In the genomic region with DNA sequence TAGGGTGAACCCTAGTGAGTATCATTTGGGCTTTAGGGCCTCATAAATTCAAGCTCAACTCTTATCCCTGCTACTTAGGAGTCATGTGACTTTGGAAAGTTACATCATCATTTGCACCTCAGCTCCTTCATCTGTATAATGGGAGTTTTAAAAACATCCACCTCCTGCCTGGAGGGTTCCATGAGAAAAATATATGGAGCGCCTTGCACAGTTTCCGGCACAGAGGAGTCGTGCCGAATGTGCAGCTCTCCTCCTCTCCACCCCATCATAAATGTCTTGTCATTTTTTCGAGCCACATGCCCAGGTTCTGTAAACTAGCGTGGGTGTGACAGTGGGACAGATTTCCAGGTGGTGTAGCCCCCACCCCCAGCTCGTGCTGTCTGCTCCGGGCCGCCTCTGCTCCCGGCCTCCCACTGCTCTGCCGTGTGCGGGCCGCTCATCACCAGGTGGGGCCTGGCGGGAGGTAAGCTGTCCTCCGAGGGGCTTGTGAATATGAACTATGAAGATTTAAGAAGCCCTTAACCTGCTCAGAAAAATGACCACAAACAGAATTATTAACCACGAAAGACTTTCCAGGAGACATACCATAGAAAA, we compare ENCODE assay signal across 2 cellular contexts.
TF ChIP-seq lines count a peak whose summit lies in the region.

No MANE protein-coding gene starts in this region.

TF ChIP-seq in SK-N-SH, 30 proteins besides CTCF, POLR2A, EP300 and RAD21 (continued from another document):
- TF ChIP-seq NRF1 (IDR thresholded peaks at IDR 0.05; ENCODE audit: low read depth, low read length): no peak
- no peak for TF ChIP-seq RXRA (IDR thresholded peaks at IDR 0.05; ENCODE audit: borderline replicate concordance, low read depth)
- TF ChIP-seq GATA2 (CRISPR knock-in tag; IDR thresholded peaks at IDR 0.05): no peak
- no peak for TF ChIP-seq POLR2AphosphoS5 (IDR thresholded peaks at IDR 0.05; ENCODE audit: low read depth, low read length)
- TF ChIP-seq FOSL2 (IDR thresholded peaks at IDR 0.05; ENCODE audit: borderline replicate concordance, low read depth): no peak
- no peak for TF ChIP-seq MEF2A (IDR thresholded peaks at IDR 0.05; ENCODE audit: borderline replicate concordance, low read depth)
- TF ChIP-seq CHD2 (IDR thresholded peaks at IDR 0.05; ENCODE audit: low read length, partially characterized antibody): no peak
- TF ChIP-seq, protein P1, sequence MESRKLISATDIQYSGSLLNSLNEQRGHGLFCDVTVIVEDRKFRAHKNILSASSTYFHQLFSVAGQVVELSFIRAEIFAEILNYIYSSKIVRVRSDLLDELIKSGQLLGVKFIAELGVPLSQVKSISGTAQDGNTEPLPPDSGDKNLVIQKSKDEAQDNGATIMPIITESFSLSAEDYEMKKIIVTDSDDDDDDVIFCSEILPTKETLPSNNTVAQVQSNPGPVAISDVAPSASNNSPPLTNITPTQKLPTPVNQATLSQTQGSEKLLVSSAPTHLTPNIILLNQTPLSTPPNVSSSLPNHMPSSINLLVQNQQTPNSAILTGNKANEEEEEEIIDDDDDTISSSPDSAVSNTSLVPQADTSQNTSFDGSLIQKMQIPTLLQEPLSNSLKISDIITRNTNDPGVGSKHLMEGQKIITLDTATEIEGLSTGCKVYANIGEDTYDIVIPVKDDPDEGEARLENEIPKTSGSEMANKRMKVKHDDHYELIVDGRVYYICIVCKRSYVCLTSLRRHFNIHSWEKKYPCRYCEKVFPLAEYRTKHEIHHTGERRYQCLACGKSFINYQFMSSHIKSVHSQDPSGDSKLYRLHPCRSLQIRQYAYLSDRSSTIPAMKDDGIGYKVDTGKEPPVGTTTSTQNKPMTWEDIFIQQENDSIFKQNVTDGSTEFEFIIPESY (IDR thresholded peaks at IDR 0.05; ENCODE audit: borderline replicate concordance, low read depth): no peak
TF ChIP-seq in SK-N-SH: peak in this region for 0.

TF ChIP-seq in SK-N-SH treated with all-trans-retinoic acid at 6 μM for 48 hours, 23 proteins besides CTCF, POLR2A, EP300 and RAD21 (continued from another document):
- TF ChIP-seq, protein P2, sequence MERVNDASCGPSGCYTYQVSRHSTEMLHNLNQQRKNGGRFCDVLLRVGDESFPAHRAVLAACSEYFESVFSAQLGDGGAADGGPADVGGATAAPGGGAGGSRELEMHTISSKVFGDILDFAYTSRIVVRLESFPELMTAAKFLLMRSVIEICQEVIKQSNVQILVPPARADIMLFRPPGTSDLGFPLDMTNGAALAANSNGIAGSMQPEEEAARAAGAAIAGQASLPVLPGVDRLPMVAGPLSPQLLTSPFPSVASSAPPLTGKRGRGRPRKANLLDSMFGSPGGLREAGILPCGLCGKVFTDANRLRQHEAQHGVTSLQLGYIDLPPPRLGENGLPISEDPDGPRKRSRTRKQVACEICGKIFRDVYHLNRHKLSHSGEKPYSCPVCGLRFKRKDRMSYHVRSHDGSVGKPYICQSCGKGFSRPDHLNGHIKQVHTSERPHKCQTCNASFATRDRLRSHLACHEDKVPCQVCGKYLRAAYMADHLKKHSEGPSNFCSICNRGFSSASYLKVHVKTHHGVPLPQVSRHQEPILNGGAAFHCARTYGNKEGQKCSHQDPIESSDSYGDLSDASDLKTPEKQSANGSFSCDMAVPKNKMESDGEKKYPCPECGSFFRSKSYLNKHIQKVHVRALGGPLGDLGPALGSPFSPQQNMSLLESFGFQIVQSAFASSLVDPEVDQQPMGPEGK (CRISPR knock-in tag; IDR thresholded peaks at IDR 0.05; ENCODE audit: borderline replicate concordance): no peak
- no peak for TF ChIP-seq BACH2 (CRISPR knock-in tag; IDR thresholded peaks at IDR 0.05; ENCODE audit: borderline replicate concordance)
